Comparison of ENCODE assay signal across 17 cellular contexts in the genomic region with DNA sequence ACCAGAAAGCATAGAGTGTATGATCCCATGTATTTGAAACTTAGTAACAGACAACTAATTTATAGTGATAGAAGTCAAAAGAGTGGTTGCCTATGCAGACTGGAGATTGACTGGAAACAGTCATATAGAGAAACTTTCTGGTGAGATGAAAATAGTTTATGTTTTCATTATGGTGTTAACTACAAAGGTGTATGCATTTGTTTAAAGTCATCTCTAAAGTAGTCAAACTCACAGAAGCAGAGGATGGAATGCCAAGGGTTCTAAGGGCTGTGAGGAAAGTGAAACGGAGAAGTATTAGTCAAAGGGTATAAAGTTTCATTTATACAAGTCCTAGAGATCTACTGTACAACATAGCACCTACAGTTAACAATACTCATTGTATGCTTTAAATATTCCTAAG. TPM values are rescaled to one million over a fixed set of nuclear protein-coding genes. Genes with fewer than 3 reads are reported as not detected.
DNase-seq lines count a peak whose midpoint lies in the region; ATAC-seq and TF ChIP-seq lines count a peak whose summit lies in the region.
"Had no signal": no experiment of that assay in that cellular context is flagged by ENCODE, and none has a peak within 500 bp of the region (broad histone marks: within the 10 kb centered on the region; RNA-seq: fewer than 3 reads in every experiment).

No MANE protein-coding gene starts in this region.

- TF ChIP-seq CTCF in smooth muscle cell (IDR thresholded peaks at IDR 0.05; ENCODE audit: borderline replicate concordance, insufficient read depth, poor library complexity, severe bottlenecking), result no peak

- no peaks in the 10 kb centered on the region for H3K27me3 Mint-ChIP-seq in CD4-positive, alpha-beta memory T cell
- H3K27me3 Mint-ChIP-seq: type B pancreatic cell had no signal

- intact Hi-C loops in CD4-positive, alpha-beta memory T cell (cut with micrococcal nuclease), result no loop called here

- H3K9me3 ChIP-seq in smooth muscle cell (replicated peaks; ENCODE audit: low read depth), result no peaks in the 10 kb centered on the region
- H3K9me3 ChIP-seq in CD4-positive, alpha-beta memory T cell (ENCODE audit: control insufficient read depth in 1 of 2, low read length in 2 of 2), result no peaks in the 10 kb centered on the region

- H3K4me3 ChIP-seq in smooth muscle cell, result no peak overlapping the region
- H3K4me3 ChIP-seq in CD4-positive, alpha-beta memory T cell (ENCODE audit: low read length in 2 of 2), result no peak overlapping the region

- no peak overlapping the region for H3K9ac ChIP-seq in smooth muscle cell (ENCODE audit: low read depth)

- no peaks in the 10 kb centered on the region for H3F3A ChIP-seq in smooth muscle cell (ENCODE audit: low read depth)

- H3K27ac Mint-ChIP-seq in CD4-positive, alpha-beta memory T cell, result no peak overlapping the region
- H3K27ac Mint-ChIP-seq: type B pancreatic cell had no signal

- H2AFZ ChIP-seq in smooth muscle cell (ENCODE audit: low read depth), result no peak overlapping the region

- WGBS in smooth muscle cell (ENCODE audit: low lambda C conversion rate), result 63% methylated on average over 1 of the region's 1 CpG

- no peaks in the 10 kb centered on the region for H3K27me3 ChIP-seq in smooth muscle cell (ENCODE audit: low read depth)
- H3K27me3 ChIP-seq in CD4-positive, alpha-beta memory T cell (ENCODE audit: insufficient read depth, low read length), result no peaks in the 10 kb centered on the region

- H4K20me1 ChIP-seq in smooth muscle cell (ENCODE audit: low read depth), result no peaks in the 10 kb centered on the region

- H3K79me2 ChIP-seq in smooth muscle cell (ENCODE audit: low read depth), result no peaks in the 10 kb centered on the region

- H3K27ac ChIP-seq in smooth muscle cell (ENCODE audit: low read depth), result no peak overlapping the region
- H3K27ac ChIP-seq in CD4-positive, alpha-beta memory T cell (ENCODE audit: low read depth, low read length), result no peak overlapping the region

- CTCF ChIA-PET in CD4-positive, alpha-beta memory T cell (lab: Charles Lee; ENCODE audit: partially characterized antibody), result no interaction called here

- H3K4me3 Mint-ChIP-seq in CD4-positive, alpha-beta memory T cell, result no peak overlapping the region
- H3K4me3 Mint-ChIP-seq: type B pancreatic cell had no signal

- ATAC-seq in GM18508 (IDR thresholded peaks at IDR 0.05; ENCODE audit: insufficient read depth, unreplicated experiment), result peak; percentile 94
- peak; percentile 96 for ATAC-seq in GM19395 (IDR thresholded peaks at IDR 0.05; ENCODE audit: unreplicated experiment)
- peak; percentile 74 for ATAC-seq in HG02763 (IDR thresholded peaks at IDR 0.05; ENCODE audit: unreplicated experiment)
- peak; percentile 97 for ATAC-seq in HG03460 (IDR thresholded peaks at IDR 0.05; ENCODE audit: unreplicated experiment)

- POLR2A ChIA-PET in CD4-positive, alpha-beta memory T cell (lab: Charles Lee; ENCODE audit: partially characterized antibody), result no interaction called here

- H3K4me2 ChIP-seq in smooth muscle cell, result no peak overlapping the region

- H3K4me1 Mint-ChIP-seq in CD4-positive, alpha-beta memory T cell, result no peaks in the 10 kb centered on the region

- DNase-seq in RKO (ENCODE audit: low spot score), result no peak
- DNase-seq in smooth muscle cell (lab: John Stamatoyannopoulos, UW; ENCODE audit: unreplicated experiment), result no peak
- DNase-seq in AG20443 (ENCODE audit: low spot score), result no peak
- DNase-seq in CD4-positive, alpha-beta memory T cell, result no peak
- DNase-seq: activated CD4-positive, CD25-positive, alpha-beta regulatory T cell; COR-L47; effector CD8-positive, alpha-beta T cell; head of caudate nucleus; KG1; mammary epithelial cell; NCI-H446; SHP77 had no signal

- H3K4me1 ChIP-seq in smooth muscle cell (ENCODE audit: low read depth), result no peaks in the 10 kb centered on the region
- H3K4me1 ChIP-seq in CD4-positive, alpha-beta memory T cell (ENCODE audit: insufficient read depth, low read length), result no peaks in the 10 kb centered on the region

- peaks cover 4 to 12% of the 10 kb centered on the region in 2 donors for H3K36me3 Mint-ChIP-seq in CD4-positive, alpha-beta memory T cell

- H3K36me3 ChIP-seq in smooth muscle cell (ENCODE audit: low read depth), result no peaks in the 10 kb centered on the region
- no peaks in the 10 kb centered on the region for H3K36me3 ChIP-seq in CD4-positive, alpha-beta memory T cell (ENCODE audit: insufficient read depth, low read length)

- H3K9me3 Mint-ChIP-seq in CD4-positive, alpha-beta memory T cell, result peaks cover 0 to 1% (median 0%) of the 10 kb centered on the region in 8 donors
- H3K9me3 Mint-ChIP-seq: type B pancreatic cell had no signal

RNA-seq across cellular contexts. Expression of gene ENOX2, which starts 45.8 kb away (rescaled TPM):
- 6.9 and 11.2 TPM in 2 replicates for total RNA-seq in smooth muscle cell
- polyA plus RNA-seq in smooth muscle cell, result 4.5 and 7.0 TPM in 2 replicates
- total RNA-seq in CD4-positive, alpha-beta memory T cell, result 10 to 100 TPM; 13.6 to 13.7 TPM
- polyA plus RNA-seq in CD4-positive, alpha-beta memory T cell, result 10 to 100 TPM; 16.2 to 19.3 TPM
